ENCODE assay signal across 8 cellular contexts in the genomic region with DNA sequence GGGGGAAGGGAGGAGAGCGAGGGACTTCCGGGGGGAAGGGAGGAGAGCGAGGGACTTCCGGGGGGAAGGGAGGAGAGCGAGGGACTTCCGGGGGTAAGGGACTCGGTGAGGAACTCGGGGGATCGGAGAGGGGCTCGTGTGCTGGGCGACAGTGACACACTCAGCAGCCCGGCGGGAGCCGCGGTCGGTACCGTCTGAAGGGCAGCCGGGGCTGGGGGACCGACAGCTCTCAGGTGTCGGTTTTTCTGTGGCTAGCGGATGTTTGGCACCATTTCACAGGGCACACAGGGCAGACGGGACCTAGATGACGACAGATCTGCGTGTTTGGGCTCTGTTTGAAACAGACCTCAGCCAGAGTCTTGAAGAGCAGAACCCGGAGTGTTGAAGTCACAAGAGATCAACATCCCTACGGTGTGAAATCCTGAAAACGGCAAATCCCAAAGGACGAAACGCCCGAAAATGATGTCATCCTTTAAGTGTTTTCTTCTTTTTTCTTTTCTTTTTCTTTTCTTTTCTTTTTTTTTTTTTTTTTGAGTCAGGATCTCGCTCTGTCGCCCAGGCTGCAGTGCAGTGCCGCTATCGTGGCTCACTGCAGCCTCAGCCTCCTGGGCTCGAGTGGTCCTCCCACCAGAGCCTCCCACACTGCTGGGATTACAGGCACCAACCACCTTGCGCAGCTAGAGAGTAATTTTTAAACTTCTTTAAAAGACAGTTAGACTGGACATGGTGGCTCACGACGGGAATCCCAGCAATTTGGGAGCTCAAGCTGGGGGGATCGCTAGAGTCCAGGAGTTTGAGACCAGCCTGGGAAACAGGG.
DNase-seq lines count a peak whose midpoint lies in the region; ATAC-seq and TF ChIP-seq lines count a peak whose summit lies in the region.

No MANE protein-coding gene starts in this region.

- TF ChIP-seq CTCF in foreskin fibroblast (IDR thresholded peaks at IDR 0.05; ENCODE audit: low read depth, low read length), result no peak

- H2AFZ ChIP-seq in neuron (ENCODE audit: low read depth, low read length), result no peak overlapping the region

- H3K4me1 ChIP-seq in HUES48 (ENCODE audit: control insufficient read depth, insufficient read depth, low read length), result no peaks in the 10 kb centered on the region
- H3K4me1 ChIP-seq in neuron (ENCODE audit: insufficient read depth, low read length), result peaks cover 4% of the 10 kb centered on the region
- peaks cover 8% of the 10 kb centered on the region for H3K4me1 ChIP-seq in stomach smooth muscle (ENCODE audit: control insufficient read depth, insufficient read depth, low read length)

- peak overlapping the region; percentile 76 for H3K9ac ChIP-seq in HUES48 (ENCODE audit: low read depth, low read length)
- H3K9ac ChIP-seq in stomach smooth muscle (ENCODE audit: low read length in 2 of 2), result peak overlapping the region; percentile 98 to 99

- H3K27me3 ChIP-seq in HUES48 (ENCODE audit: control insufficient read depth, insufficient read depth, low read length), result no peaks in the 10 kb centered on the region
- H3K27me3 ChIP-seq in neuron (ENCODE audit: insufficient read depth, low read length), result no peaks in the 10 kb centered on the region
- H3K27me3 ChIP-seq in stomach smooth muscle (ENCODE audit: control insufficient read depth in 1 of 2, insufficient read depth in 2 of 2, low read length in 2 of 2), result no peaks in the 10 kb centered on the region

- H3K36me3 ChIP-seq in HUES48 (ENCODE audit: control insufficient read depth, insufficient read depth, low read length), result no peaks in the 10 kb centered on the region
- no peaks in the 10 kb centered on the region for H3K36me3 ChIP-seq in neuron (ENCODE audit: insufficient read depth, low read length)
- H3K36me3 ChIP-seq in stomach smooth muscle (ENCODE audit: control insufficient read depth in 2 of 2, insufficient read depth in 2 of 2, low read length in 2 of 2), result no peaks in the 10 kb centered on the region

- peak; percentile 60 for ATAC-seq in GM19395 (IDR thresholded peaks at IDR 0.05; ENCODE audit: unreplicated experiment)

- TF ChIP-seq POLR2A in Raji (IDR thresholded peaks at IDR 0.05; ENCODE audit: insufficient read depth, low read depth, low read length), result peak; percentile 99

- H3K4me3 ChIP-seq in HUES48 (ENCODE audit: low read depth, low read length) (peak overlapping the region; percentile 78), foreskin fibroblast (ENCODE audit: low read depth in 1 of 2, low read length in 2 of 2) (peak overlapping the region; percentile 96 to 100), neuron (ENCODE audit: low read length) (peak overlapping the region; percentile 70), stomach smooth muscle (ENCODE audit: low read length in 2 of 2) (peak overlapping the region; percentile 94 to 97)

- DNase-seq in CD1c-positive myeloid dendritic cell (ENCODE audit: extremely low spot score) (peak; percentile 80), activated gamma-delta T cell (lab: John Stamatoyannopoulos, UW) (peak; percentile 81), foreskin fibroblast (peak; percentile 64 to 79)

- H3K9me3 ChIP-seq in HUES48 (ENCODE audit: control insufficient read depth, insufficient read depth, low read length), result no peaks in the 10 kb centered on the region
- no peaks in the 10 kb centered on the region for H3K9me3 ChIP-seq in neuron (ENCODE audit: low read length)
- H3K9me3 ChIP-seq in stomach smooth muscle (ENCODE audit: control insufficient read depth in 2 of 2, low read length in 2 of 2), result no peaks in the 10 kb centered on the region

- H3K27ac ChIP-seq in HUES48 (ENCODE audit: low read depth, low read length) (peak overlapping the region; percentile 93), stomach smooth muscle (ENCODE audit: low read length) (peak overlapping the region; percentile 95)

Comparison
In these comparisons a context has a peak if more than half of its experiments do, and no peak if none do; other contexts are left out.
1. Peak in every context shown above with its lines: DNase-seq, ATAC-seq, H3K4me3 ChIP-seq and H3K27ac ChIP-seq.